In the genomic region with DNA sequence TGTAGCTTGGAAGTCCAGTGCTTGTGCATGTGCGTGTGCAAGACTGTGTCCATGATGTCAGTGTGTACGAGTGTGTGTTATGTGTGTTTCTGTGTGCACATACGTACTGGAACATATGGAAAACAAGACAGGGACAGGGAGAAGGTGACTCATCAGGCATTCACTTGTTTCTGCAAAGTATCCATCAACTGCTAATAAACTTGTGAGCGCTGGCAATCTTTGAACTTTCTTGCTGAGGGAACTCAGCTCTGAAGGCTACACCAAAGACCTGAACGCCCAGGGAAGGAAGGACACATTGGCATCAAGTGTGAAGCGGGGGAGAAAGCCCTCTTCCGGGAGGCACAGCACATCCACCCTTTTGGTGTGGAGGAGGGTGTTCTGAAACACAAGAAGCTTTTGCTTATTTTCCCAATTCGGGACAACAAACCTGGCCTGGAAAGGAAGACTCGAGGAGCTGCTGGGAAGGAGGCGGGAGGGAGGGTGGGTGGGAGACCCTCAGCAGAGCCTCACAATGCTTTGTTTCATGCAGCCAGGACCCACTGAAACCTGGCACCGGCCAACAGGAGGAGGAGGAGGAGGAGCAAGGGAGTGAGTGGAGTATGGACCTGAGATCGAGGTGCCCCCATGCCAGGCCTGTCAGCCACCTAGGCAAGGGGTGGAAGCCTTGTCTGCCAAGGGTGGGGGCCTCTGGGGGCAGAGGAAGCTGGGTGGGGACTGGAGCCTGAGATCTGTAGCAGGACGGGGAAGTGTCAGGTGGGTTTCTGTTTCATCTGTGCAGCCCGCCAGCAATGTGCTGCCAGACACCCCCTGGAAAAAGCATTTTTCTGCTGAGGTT, we compare ENCODE assay signal across 8 cellular contexts. TPM values are rescaled to one million over a fixed set of nuclear protein-coding genes. Genes with fewer than 3 reads are reported as not detected.
DNase-seq lines count a peak whose midpoint lies in the region; ATAC-seq and TF ChIP-seq lines count a peak whose summit lies in the region.

No MANE protein-coding gene starts in this region.

- peaks cover 76% of the 10 kb centered on the region for H3K4me1 Mint-ChIP-seq in CD8-positive, alpha-beta T cell (ENCODE audit: low read depth)
- H3K4me1 Mint-ChIP-seq in natural killer cell treated with Interleukin-12 subunit alpha and Interleukin-12 subunit beta and Interleukin-15 and Interleukin-18, amount 100 ng/mL, for 72 hours (ENCODE audit: low read depth in 2 of 2): peaks cover 78 to 85% of the 10 kb centered on the region in 2 donors

- in situ Hi-C loops in mammary epithelial cell (cut with MboI; ENCODE audit: low sequenced_read_pairs in 2 of 2): no loop called here

- H3K36me3 Mint-ChIP-seq in CD8-positive, alpha-beta T cell: peaks cover 28% of the 10 kb centered on the region
- peaks cover 17% of the 10 kb centered on the region for H3K36me3 Mint-ChIP-seq in natural killer cell treated with Interleukin-12 subunit alpha and Interleukin-12 subunit beta and Interleukin-15 and Interleukin-18, amount 100 ng/mL, for 72 hours

- no peak overlapping the region for H3K9ac ChIP-seq in mammary epithelial cell (ENCODE audit: insufficient read depth, low read length)

- H3K4me2 ChIP-seq in mammary epithelial cell (ENCODE audit: insufficient read depth, low read depth, low read length): no peak overlapping the region
- H3K4me2 ChIP-seq in PC-9: no peak overlapping the region

- peaks cover 56% of the 10 kb centered on the region for H3K4me1 ChIP-seq in CD8-positive, alpha-beta T cell (ENCODE audit: insufficient read depth, low read length)
- H3K4me1 ChIP-seq in mammary epithelial cell (ENCODE audit: insufficient read depth, low read length) (peaks cover 38% of the 10 kb centered on the region), PC-9 (replicated peaks; ENCODE audit: insufficient read depth) (no peaks in the 10 kb centered on the region)

- H3K27me3 ChIP-seq in CD8-positive, alpha-beta T cell (ENCODE audit: insufficient read depth, low read length): no peaks in the 10 kb centered on the region
- no peaks in the 10 kb centered on the region for H3K27me3 ChIP-seq in mammary epithelial cell (ENCODE audit: insufficient read depth, low read length)
- H3K27me3 ChIP-seq in PC-9 (ENCODE audit: insufficient read depth, low read depth): no peaks in the 10 kb centered on the region

- 37% methylated on average over 9 of the region's 14 CpGs for WGBS in mammary epithelial cell (ENCODE audit: low coverage, missing lambda C conversion rate)

- dilution Hi-C loops in mammary epithelial cell (cut with HindIII; ENCODE audit: low sequenced_read_pairs): loop anchor here (5.0 kb wide), 1 partner anchor 88 kb away; no protein-coding TSS in a partner anchor

- H3K9me2 ChIP-seq in PC-9 (ENCODE audit: insufficient read depth): no peaks in the 10 kb centered on the region

- no peaks in the 10 kb centered on the region for H3K27me3 Mint-ChIP-seq in CD8-positive, alpha-beta T cell (ENCODE audit: low read depth)
- no peaks in the 10 kb centered on the region for H3K27me3 Mint-ChIP-seq in natural killer cell treated with Interleukin-12 subunit alpha and Interleukin-12 subunit beta and Interleukin-15 and Interleukin-18, amount 100 ng/mL, for 72 hours

- H3K79me2 ChIP-seq in mammary epithelial cell (ENCODE audit: insufficient read depth, low read length) (peaks cover 86% of the 10 kb centered on the region), PC-9 (ENCODE audit: low read depth) (peaks cover 47% of the 10 kb centered on the region)

- H3K4me3 Mint-ChIP-seq in CD8-positive, alpha-beta T cell: peak overlapping the region; percentile 67
- H3K4me3 Mint-ChIP-seq in natural killer cell treated with Interleukin-12 subunit alpha and Interleukin-12 subunit beta and Interleukin-15 and Interleukin-18, amount 100 ng/mL, for 72 hours: peak overlapping the region; percentile 84

- H4K20me1 ChIP-seq in mammary epithelial cell (ENCODE audit: insufficient read depth, low read length) (no peaks in the 10 kb centered on the region), PC-9 (ENCODE audit: insufficient read depth) (peaks cover 45% of the 10 kb centered on the region)

- POLR2A ChIA-PET in CD8-positive, alpha-beta T cell (lab: Charles Lee): interaction anchor here (0.7 to 2.6 kb wide), 4 partner anchors 10 to 1393 kb away, joined by 3 to 12 read pairs (median 4); no protein-coding TSS in a partner anchor
- POLR2A ChIA-PET in PC-9 (lab: Charles Lee; ENCODE audit: unreplicated experiment): no interaction called here

- H3K9me3 Mint-ChIP-seq in CD8-positive, alpha-beta T cell: no peaks in the 10 kb centered on the region
- H3K9me3 Mint-ChIP-seq in natural killer cell treated with Interleukin-12 subunit alpha and Interleukin-12 subunit beta and Interleukin-15 and Interleukin-18, amount 100 ng/mL, for 72 hours: no peaks in the 10 kb centered on the region

- H3K36me3 ChIP-seq in CD8-positive, alpha-beta T cell (ENCODE audit: insufficient read depth, low read length): peaks cover 3% of the 10 kb centered on the region
- H3K36me3 ChIP-seq in mammary epithelial cell (ENCODE audit: insufficient read depth, low read length): peaks cover 9% of the 10 kb centered on the region
- no peaks in the 10 kb centered on the region for H3K36me3 ChIP-seq in PC-9 (ENCODE audit: low read depth)

- H3K27ac Mint-ChIP-seq in CD8-positive, alpha-beta T cell: peak overlapping the region; percentile 41
- peak overlapping the region; percentile 93 to 96 for H3K27ac Mint-ChIP-seq in natural killer cell treated with Interleukin-12 subunit alpha and Interleukin-12 subunit beta and Interleukin-15 and Interleukin-18, amount 100 ng/mL, for 72 hours

- H3K4me3 ChIP-seq in CD8-positive, alpha-beta T cell (ENCODE audit: low read depth, low read length): no peak overlapping the region
- H3K4me3 ChIP-seq in mammary epithelial cell (replicated peaks in 1 of 3; ENCODE audit: insufficient read depth in 1 of 3, low read depth in 2 of 3, low read length in 3 of 3) (no peak overlapping the region), PC-9 (no peak overlapping the region)

- no peaks in the 10 kb centered on the region; the same call in 1 of the 2 replicates for H3F3A ChIP-seq in PC-9 (ENCODE audit: insufficient read depth, low read depth)

- no TSS peak for BruUV-seq in mammary epithelial cell (replicated peaks; lab: Mats Ljungman, UMichigan)
- no TSS peak for BruUV-seq in PC-9 (replicated peaks; lab: Mats Ljungman, UMichigan)

- CTCF ChIA-PET in CD8-positive, alpha-beta T cell (lab: Charles Lee): interaction anchor here (0.9 to 2.1 kb wide), 9 partner anchors 10 to 39 kb away, joined by 3 to 6 read pairs (median 5); no protein-coding TSS in a partner anchor
- CTCF ChIA-PET in mammary epithelial cell (lab: Charles Lee; ENCODE audit: low non-redundant PET) (interaction anchor here (0.6 kb wide), 1 partner anchor 147 kb away, joined by 3 read pairs; no protein-coding TSS in a partner anchor), PC-9 (lab: Charles Lee) (no interaction called here)

- no peak overlapping the region for H2AFZ ChIP-seq in mammary epithelial cell (ENCODE audit: low read depth, low read length)
- H2AFZ ChIP-seq in PC-9: no peak overlapping the region

- TF ChIP-seq CTCF in CD8-positive, alpha-beta T cell (IDR thresholded peaks at IDR 0.05): no peak
- TF ChIP-seq CTCF in mammary epithelial cell (conservative IDR thresholded peaks at IDR 0.05 in 1 of 2, IDR thresholded peaks at IDR 0.05 in 1 of 2; ENCODE audit: extremely low read depth in 1 of 2, insufficient read depth in 1 of 2, low read depth in 1 of 2, low read length in 2 of 2) (no peak), PC-9 (conservative IDR thresholded peaks at IDR 0.05) (no peak)

- H3K27ac ChIP-seq in CD8-positive, alpha-beta T cell (ENCODE audit: low read depth, low read length): no peak overlapping the region
- H3K27ac ChIP-seq in mammary epithelial cell (ENCODE audit: insufficient read depth, low read depth, low read length) (no peak overlapping the region), PC-9 (no peak overlapping the region)

- DNase-seq in CD8-positive, alpha-beta T cell: peak in 1 of 7 experiments; percentile 46
- DNase-seq in mammary epithelial cell (peak; percentile 38), PC-9 (no peak), NCI-H69 (lab: John Stamatoyannopoulos, UW) (no peak), GOT3 (lab: John Stamatoyannopoulos, UW) (no peak)
- no peak for DNase-seq in natural killer cell treated with Interleukin-12 subunit alpha and Interleukin-12 subunit beta and Interleukin-15 and Interleukin-18, amount 100 ng/mL, for 72 hours (ENCODE audit: low spot score)

- H3K9me3 ChIP-seq in CD8-positive, alpha-beta T cell (ENCODE audit: low read length): no peaks in the 10 kb centered on the region
- H3K9me3 ChIP-seq in mammary epithelial cell (replicated peaks; ENCODE audit: insufficient read depth, low read length): no peaks in the 10 kb centered on the region
- H3K9me3 ChIP-seq in PC-9 (ENCODE audit: insufficient read depth, low read depth): no peaks in the 10 kb centered on the region

- peak; percentile 16 for ATAC-seq in CD8-positive, alpha-beta T cell
- ATAC-seq in HG03066 (IDR thresholded peaks at IDR 0.05; ENCODE audit: low read depth, unreplicated experiment) (peak; percentile 43), GM18909 (IDR thresholded peaks at IDR 0.05; ENCODE audit: poor library complexity, unreplicated experiment) (no peak)
- ATAC-seq in natural killer cell treated with Interleukin-12 subunit alpha and Interleukin-12 subunit beta and Interleukin-15 and Interleukin-18, amount 100 ng/mL, for 72 hours: peak; percentile 51 to 55

- intact Hi-C loops in CD8-positive, alpha-beta T cell (cut with DNase I, micrococcal nuclease): loop anchor here (5.0 to 10.0 kb wide), 3 partner anchors 51 to 523 kb away; no protein-coding TSS in a partner anchor
- intact Hi-C loops in mammary epithelial cell (cut with micrococcal nuclease): no loop called here
- intact Hi-C loops in PC-9 (cut with micrococcal nuclease; ENCODE audit: unreplicated experiment): no loop called here

RNA-seq across cellular contexts. Expression of a gene that starts 26.8 kb away (rescaled TPM):
- total RNA-seq in CD8-positive, alpha-beta T cell: 100 to 1,000 TPM; 227 to 236 TPM
- 10 to 100 TPM; 15.7 to 20.0 TPM for total RNA-seq in mammary epithelial cell
- 8.2 TPM for polyA plus RNA-seq in mammary epithelial cell
- polyA minus RNA-seq in mammary epithelial cell: 53.8 TPM
- total RNA-seq in natural killer cell treated with Interleukin-12 subunit alpha and Interleukin-12 subunit beta and Interleukin-15 and Interleukin-18, amount 100 ng/mL, for 72 hours: 10 to 100 TPM; 49.1 to 85.8 TPM
- total RNA-seq in PC-9 (2021): 5.0 and 5.8 TPM in 2 replicates

Comparison
In these comparisons a context has a peak if more than half of its experiments do, and no peak if none do; other contexts are left out.
1. intact Hi-C loops: an anchor here in CD8-positive, alpha-beta T cell (5.0 to 10.0 kb wide); none called in mammary epithelial cell and PC-9.